In genomic region chr5:25190521-25191000, GRCh38 we compare ENCODE assay signal across 1 cellular context.
TF ChIP-seq lines count a peak whose summit lies in the region.

No MANE protein-coding gene starts in this region.

TF ChIP-seq in SK-N-SH, 30 proteins besides CTCF, POLR2A, EP300 and RAD21 (continued from another document):
- TF ChIP-seq PBX3 (IDR thresholded peaks at IDR 0.05), result no peak
- no peak for TF ChIP-seq RCOR1 (IDR thresholded peaks at IDR 0.05; ENCODE audit: low read length)
- no peak for TF ChIP-seq EZH2phosphoT487 (IDR thresholded peaks at IDR 0.05; ENCODE audit: borderline replicate concordance, low read depth)
